12 cellular contexts compared by ENCODE assay signal in the genomic region with DNA sequence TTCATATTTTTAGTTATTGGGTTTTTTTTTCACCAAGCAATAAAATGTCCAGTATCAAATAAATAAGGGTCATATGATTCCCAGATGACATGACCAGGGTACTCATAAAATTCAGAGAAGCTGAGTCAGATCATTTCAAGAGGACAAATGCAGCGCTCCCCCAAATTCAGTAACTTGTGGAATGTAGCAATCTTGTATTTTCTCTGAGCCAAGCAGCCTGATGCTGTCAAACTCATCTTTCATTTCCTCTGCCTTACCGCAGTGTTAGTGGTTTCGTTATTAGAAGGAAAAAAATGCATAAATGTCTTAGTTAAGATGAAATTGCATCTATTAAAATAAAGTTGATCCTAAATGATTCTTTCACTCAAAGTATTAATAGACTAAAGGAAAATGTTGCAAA. TPM values are rescaled to one million over a fixed set of nuclear protein-coding genes. Genes with fewer than 3 reads are reported as not detected.
DNase-seq lines count a peak whose midpoint lies in the region; ATAC-seq and TF ChIP-seq lines count a peak whose summit lies in the region.
"Had no signal": no experiment of that assay in that cellular context is flagged by ENCODE, and none has a peak within 500 bp of the region (broad histone marks: within the 10 kb centered on the region; RNA-seq: fewer than 3 reads in every experiment).

No MANE protein-coding gene starts in this region.

- no peak for TF ChIP-seq EP300 in transverse colon (IDR thresholded peaks at IDR 0.05; ENCODE audit: low read depth)

- no peak overlapping the region for H3K27ac ChIP-seq in CD8-positive, alpha-beta T cell (ENCODE audit: low read depth, low read length)
- H3K27ac ChIP-seq in transverse colon: no peak overlapping the region

- no peaks in the 10 kb centered on the region for H3K9me3 ChIP-seq in CD8-positive, alpha-beta T cell (ENCODE audit: low read length)
- H3K9me3 ChIP-seq in transverse colon: no peaks in the 10 kb centered on the region
- H3K9me3 ChIP-seq: HAP-1 had no signal

- in situ Hi-C loops in transverse colon (cut with MboI; ENCODE audit: low pct_ligation_motif_present in 1 of 4, low pct_unique_long_range_greater_than_20kb in 1 of 4, low sequenced_read_pairs in 3 of 4): loop anchor here (10.0 to 25.0 kb wide), 2 partner anchors 570 to 578 kb away; no protein-coding TSS in a partner anchor

- H3K4me3 Mint-ChIP-seq in CD8-positive, alpha-beta T cell: peak overlapping the region; percentile 42
- no peak overlapping the region for H3K4me3 Mint-ChIP-seq in nephron progenitor cell
- H3K4me3 Mint-ChIP-seq: immature natural killer cell had no signal

- no peaks in the 10 kb centered on the region for H3K27me3 Mint-ChIP-seq in CD8-positive, alpha-beta T cell (ENCODE audit: low read depth)
- H3K27me3 Mint-ChIP-seq in nephron progenitor cell (ENCODE audit: low read depth, poor library complexity): peaks cover 3% of the 10 kb centered on the region

- 55 to 56% methylated on average over 3 of the region's 3 CpGs for WGBS in transverse colon (ENCODE audit: low coverage in 1 of 2), 2 donors

- CTCF ChIA-PET in CD8-positive, alpha-beta T cell (lab: Charles Lee): interaction anchor here (0.8 to 3.8 kb wide), 7 partner anchors 10 to 578 kb away, joined by 3 to 74 read pairs (median 4); no protein-coding TSS in a partner anchor

- peaks cover 21% of the 10 kb centered on the region for H3K4me1 Mint-ChIP-seq in CD8-positive, alpha-beta T cell (ENCODE audit: low read depth)
- H3K4me1 Mint-ChIP-seq in nephron progenitor cell: peaks cover 15% of the 10 kb centered on the region

- H3K27me3 ChIP-seq in CD8-positive, alpha-beta T cell (ENCODE audit: insufficient read depth, low read length): no peaks in the 10 kb centered on the region
- H3K27me3 ChIP-seq in transverse colon: no peaks in the 10 kb centered on the region

- POLR2A ChIA-PET in CD8-positive, alpha-beta T cell (lab: Charles Lee): no interaction called here

- peaks cover 14% of the 10 kb centered on the region for H3K4me1 ChIP-seq in CD8-positive, alpha-beta T cell (ENCODE audit: insufficient read depth, low read length)
- H3K4me1 ChIP-seq in transverse colon: peaks cover 5 to 34% (median 12%) of the 10 kb centered on the region in 4 donors

- no peaks in the 10 kb centered on the region for H3K36me3 ChIP-seq in CD8-positive, alpha-beta T cell (ENCODE audit: insufficient read depth, low read length)
- no peaks in the 10 kb centered on the region for H3K36me3 ChIP-seq in transverse colon
- H3K36me3 ChIP-seq: HAP-1 had no signal

- no peak for ATAC-seq in CD8-positive, alpha-beta T cell
- peak; percentile 62 for ATAC-seq in GM19328 (IDR thresholded peaks at IDR 0.05; ENCODE audit: unreplicated experiment)
- ATAC-seq: Right ventricle myocardium inferior had no signal

- H3K27ac Mint-ChIP-seq in CD8-positive, alpha-beta T cell: no peak overlapping the region
- H3K27ac Mint-ChIP-seq in nephron progenitor cell: no peak overlapping the region
- H3K27ac Mint-ChIP-seq: immature natural killer cell had no signal

- no peak overlapping the region for H3K4me3 ChIP-seq in CD8-positive, alpha-beta T cell (ENCODE audit: low read depth, low read length)
- H3K4me3 ChIP-seq in fibroblast of mammary gland (ENCODE audit: control insufficient read depth, low read depth, low read length) (no peak overlapping the region), transverse colon (no peak overlapping the region)
- H3K4me3 ChIP-seq: HAP-1 had no signal

- TF ChIP-seq POLR2A in transverse colon (IDR thresholded peaks at IDR 0.05): no peak

- H3K36me3 Mint-ChIP-seq in CD8-positive, alpha-beta T cell: no peaks in the 10 kb centered on the region
- no peaks in the 10 kb centered on the region for H3K36me3 Mint-ChIP-seq in nephron progenitor cell (ENCODE audit: low read depth)
- H3K36me3 Mint-ChIP-seq: immature natural killer cell had no signal

- no peaks in the 10 kb centered on the region for H3K9me3 Mint-ChIP-seq in CD8-positive, alpha-beta T cell
- no peaks in the 10 kb centered on the region for H3K9me3 Mint-ChIP-seq in nephron progenitor cell
- H3K9me3 Mint-ChIP-seq: immature natural killer cell had no signal

- DNase-seq in CD8-positive, alpha-beta T cell: no peak
- DNase-seq in M059J (ENCODE audit: low read depth): peak; percentile 85
- DNase-seq in fibroblast of mammary gland (ENCODE audit: low read depth): peak; percentile 33
- DNase-seq in nephron progenitor cell: no peak
- no peak for DNase-seq in NCI-H1930 (lab: John Stamatoyannopoulos, UW)
- no peak for DNase-seq in HUDEP-2 (lab: John Stamatoyannopoulos, UW; ENCODE audit: unreplicated experiment in 76 of 76)
- DNase-seq in transverse colon: no peak
- DNase-seq: stimulated activated naive CD4-positive, alpha-beta T cell treated with Interleukin-2 at 50 U/mL for 16 hours had no signal

- TF ChIP-seq CTCF in CD8-positive, alpha-beta T cell (IDR thresholded peaks at IDR 0.05): no peak
- TF ChIP-seq CTCF in fibroblast of mammary gland (conservative IDR thresholded peaks at IDR 0.05; ENCODE audit: control insufficient read depth, insufficient read depth, low read depth, low read length) (no peak), nephron progenitor cell (IDR thresholded peaks at IDR 0.05) (no peak), transverse colon (IDR thresholded peaks at IDR 0.05) (no peak)

- intact Hi-C loops in CD8-positive, alpha-beta T cell (cut with DNase I, micrococcal nuclease): loop anchor here (2.0 to 5.0 kb wide), 4 partner anchors 410 to 660 kb away; no protein-coding TSS in a partner anchor
- intact Hi-C loops in transverse colon (cut with DNase I; ENCODE audit: low total_unique reads): no loop called here

RNA-seq across cellular contexts. Expression of a gene that starts 57.8 kb away (rescaled TPM):
- total RNA-seq in CD8-positive, alpha-beta T cell: 1 to 10 TPM in 1 of 2 experiments, under 1 TPM in 1; 0.95 to 1.0 TPM
- 12.5 and 16.4 TPM in 2 replicates for total RNA-seq in M059J (2014; rRNA removed; shearing (Covaris generic))
- 10 to 100 TPM in 2 of 4 donors, 1 to 10 TPM in 2; 3.6 to 23.2 (median 14.2) TPM for total RNA-seq in transverse colon

Comparison
In these comparisons a context has a peak if more than half of its experiments do, and no peak if none do; other contexts are left out.
1. DNase-seq: peak in M059J (single experiment) and fibroblast of mammary gland (single experiment); none in CD8-positive, alpha-beta T cell (0 of 7), nephron progenitor cell (single experiment), NCI-H1930 (0 of 2), HUDEP-2 (0 of 76) and transverse colon (single experiment).